In genomic region chr12:75739916-75740315, GRCh38 we compare ENCODE assay signal across 15 cellular contexts.
DNase-seq lines count a peak whose midpoint lies in the region; ATAC-seq and TF ChIP-seq lines count a peak whose summit lies in the region.
"Had no signal": no experiment of that assay in that cellular context is flagged by ENCODE, and none has a peak within 500 bp of the region (broad histone marks: within the 10 kb centered on the region; RNA-seq: fewer than 3 reads in every experiment).

No MANE protein-coding gene starts in this region.

- no TSS peak for BruUV-seq in mammary epithelial cell (replicated peaks; lab: Mats Ljungman, UMichigan)
- no TSS peak for BruUV-seq in Panc1 (replicated peaks; lab: Mats Ljungman, UMichigan)

- no peak overlapping the region for H3K4me3 Mint-ChIP-seq in GM23338
- H3K4me3 Mint-ChIP-seq in progenitor cell of endocrine pancreas (ENCODE audit: low read depth): no peak overlapping the region
- no peak overlapping the region for H3K4me3 Mint-ChIP-seq in endothelial cell (ENCODE audit: unreplicated experiment)
- H3K4me3 Mint-ChIP-seq in activated CD4-positive, alpha-beta memory T cell treated with anti-CD3 and anti-CD28 coated beads, Interleukin-2, amount 10 ng/mL, durations not matched to agents 7 days and 5 days: no peak overlapping the region
- H3K4me3 Mint-ChIP-seq: CD4-positive, alpha-beta T cell; IgD-negative memory B cell had no signal

- POLR2A ChIA-PET in Panc1 (lab: Charles Lee): no interaction called here
- POLR2A ChIA-PET in activated CD4-positive, alpha-beta memory T cell treated with anti-CD3 and anti-CD28 coated beads, Interleukin-2, amount 10 ng/mL, durations not matched to agents 7 days and 5 days (lab: Charles Lee): interaction anchor here (0.6 kb wide), 1 partner anchor 308 kb away, joined by 3 read pairs; no protein-coding TSS in a partner anchor

- H3K27me3 Mint-ChIP-seq in GM23338 (ENCODE audit: insufficient read depth, low read depth, poor library complexity) (peaks cover 8% of the 10 kb centered on the region), progenitor cell of endocrine pancreas (no peaks in the 10 kb centered on the region), endothelial cell (ENCODE audit: unreplicated experiment) (no peaks in the 10 kb centered on the region)
- H3K27me3 Mint-ChIP-seq in activated CD4-positive, alpha-beta memory T cell treated with anti-CD3 and anti-CD28 coated beads, Interleukin-2, amount 10 ng/mL, durations not matched to agents 7 days and 5 days: peaks cover 14% of the 10 kb centered on the region

- H3K79me2 ChIP-seq in mammary epithelial cell (ENCODE audit: insufficient read depth, low read length) (no peaks in the 10 kb centered on the region), GM23338 (replicated peaks; ENCODE audit: insufficient read depth) (no peaks in the 10 kb centered on the region)

- intact Hi-C loops in mammary epithelial cell (cut with micrococcal nuclease): no loop called here
- intact Hi-C loops in breast epithelium (cut with DNase I; ENCODE audit: low total_unique reads): no loop called here
- intact Hi-C loops in Panc1 (cut with micrococcal nuclease; ENCODE audit: unreplicated experiment): no loop called here

- TF ChIP-seq CTCF in mammary epithelial cell (conservative IDR thresholded peaks at IDR 0.05 in 1 of 2, IDR thresholded peaks at IDR 0.05 in 1 of 2; ENCODE audit: extremely low read depth in 1 of 2, insufficient read depth in 1 of 2, low read depth in 1 of 2, low read length in 2 of 2) (no peak), breast epithelium (IDR thresholded peaks at IDR 0.05) (no peak), GM23338 (conservative IDR thresholded peaks at IDR 0.05; ENCODE audit: low read depth in 2 of 2) (no peak), Panc1 (IDR thresholded peaks at IDR 0.05) (no peak), progenitor cell of endocrine pancreas (IDR thresholded peaks at IDR 0.05; ENCODE audit: unreplicated experiment) (no peak), endothelial cell (IDR thresholded peaks at IDR 0.05; ENCODE audit: unreplicated experiment) (no peak)

- ATAC-seq in GM23338: no peak
- ATAC-seq in Panc1: no peak

- no peaks in the 10 kb centered on the region for H3F3A ChIP-seq in GM23338 (replicated peaks; ENCODE audit: low read depth)

- H3K27ac ChIP-seq in mammary epithelial cell (ENCODE audit: insufficient read depth, low read depth, low read length) (no peak overlapping the region), breast epithelium (no peak overlapping the region), GM23338 (ENCODE audit: low read depth) (no peak overlapping the region), Panc1 (ENCODE audit: low read length) (peak overlapping the region; percentile 66)

- H3K27ac Mint-ChIP-seq in GM23338 (peak overlapping the region; percentile 2; the same call in 1 of the 2 replicates), progenitor cell of endocrine pancreas (peak overlapping the region; percentile 22), endothelial cell (ENCODE audit: unreplicated experiment) (no peak overlapping the region)
- H3K27ac Mint-ChIP-seq in activated CD4-positive, alpha-beta memory T cell treated with anti-CD3 and anti-CD28 coated beads, Interleukin-2, amount 10 ng/mL, durations not matched to agents 7 days and 5 days: no peak overlapping the region
- H3K27ac Mint-ChIP-seq: CD4-positive, alpha-beta T cell; IgD-negative memory B cell had no signal

- H3K4me3 ChIP-seq in mammary epithelial cell (replicated peaks in 1 of 3; ENCODE audit: insufficient read depth in 1 of 3, low read depth in 2 of 3, low read length in 3 of 3) (no peak overlapping the region), breast epithelium (no peak overlapping the region), GM23338 (no peak overlapping the region), Panc1 (ENCODE audit: low read depth in 2 of 2, low read length in 2 of 2) (no peak overlapping the region)

- H3K9me3 Mint-ChIP-seq in GM23338: no peaks in the 10 kb centered on the region
- H3K9me3 Mint-ChIP-seq in progenitor cell of endocrine pancreas (ENCODE audit: low read depth): peaks cover 11% of the 10 kb centered on the region
- no peaks in the 10 kb centered on the region for H3K9me3 Mint-ChIP-seq in endothelial cell (ENCODE audit: unreplicated experiment)
- H3K9me3 Mint-ChIP-seq in activated CD4-positive, alpha-beta memory T cell treated with anti-CD3 and anti-CD28 coated beads, Interleukin-2, amount 10 ng/mL, durations not matched to agents 7 days and 5 days: peaks cover 5% of the 10 kb centered on the region
- H3K9me3 Mint-ChIP-seq: CD4-positive, alpha-beta T cell; IgD-negative memory B cell had no signal

- H3K9me3 ChIP-seq in mammary epithelial cell (replicated peaks; ENCODE audit: insufficient read depth, low read length) (no peaks in the 10 kb centered on the region), breast epithelium (no peaks in the 10 kb centered on the region), Panc1 (ENCODE audit: control insufficient read depth, insufficient read depth, low read depth, low read length) (peaks cover 23% of the 10 kb centered on the region; the same call in 1 of the 2 replicates)
- H3K9me3 ChIP-seq: BE2C, Caco-2 had no signal

- no peaks in the 10 kb centered on the region for H3K36me3 ChIP-seq in mammary epithelial cell (ENCODE audit: insufficient read depth, low read length)
- no peaks in the 10 kb centered on the region for H3K36me3 ChIP-seq in breast epithelium
- no peaks in the 10 kb centered on the region for H3K36me3 ChIP-seq in GM23338 (ENCODE audit: insufficient read depth)
- no peaks in the 10 kb centered on the region for H3K36me3 ChIP-seq in Panc1 (ENCODE audit: control insufficient read depth, insufficient read depth, low read length)
- H3K36me3 ChIP-seq: BE2C had no signal

- dilution Hi-C loops in mammary epithelial cell (cut with HindIII; ENCODE audit: low sequenced_read_pairs): no loop called here

- H3K4me1 ChIP-seq in mammary epithelial cell (ENCODE audit: insufficient read depth, low read length) (peaks cover 28% of the 10 kb centered on the region), breast epithelium (no peaks in the 10 kb centered on the region), GM23338 (ENCODE audit: insufficient read depth) (peaks cover 7% of the 10 kb centered on the region; the same call in 1 of the 2 replicates), Panc1 (ENCODE audit: control insufficient read depth, insufficient read depth, low read length) (peaks cover 6% of the 10 kb centered on the region)
- H3K4me1 ChIP-seq: BE2C had no signal

- TF ChIP-seq POLR2A in breast epithelium (IDR thresholded peaks at IDR 0.05): no peak

- WGBS in mammary epithelial cell (ENCODE audit: low coverage, missing lambda C conversion rate): 8% methylated on average over 1 of the region's 1 CpG

- H3K9me2 ChIP-seq in GM23338 (ENCODE audit: insufficient read depth): no peaks in the 10 kb centered on the region; the same call in 1 of the 2 replicates

- H2AFZ ChIP-seq in mammary epithelial cell (ENCODE audit: low read depth, low read length) (peak overlapping the region; percentile 41), GM23338 (no peak overlapping the region)

- H3K9ac ChIP-seq in mammary epithelial cell (ENCODE audit: insufficient read depth, low read length): no peak overlapping the region

- DNase-seq in mammary epithelial cell (no peak), breast epithelium (ENCODE audit: low spot score in 2 of 2) (no peak), GM23338 (ENCODE audit: low spot score) (no peak), Panc1 (ENCODE audit: low read depth, low spot score) (no peak), progenitor cell of endocrine pancreas (ENCODE audit: low spot score, unreplicated experiment) (no peak), NCI-H2029 (lab: John Stamatoyannopoulos, UW) (no peak), endothelial cell (ENCODE audit: low spot score) (no peak)
- DNase-seq in activated CD4-positive, alpha-beta memory T cell treated with anti-CD3 and anti-CD28 coated beads, Interleukin-2, amount 10 ng/mL, durations not matched to agents 7 days and 5 days: no peak
- DNase-seq: ACHN; BE2C; C1 segment of cervical spinal cord; Caco-2; CD4-positive, alpha-beta T cell; HCEC 1CT had no signal

- H3K27me3 ChIP-seq in mammary epithelial cell (ENCODE audit: insufficient read depth, low read length) (no peaks in the 10 kb centered on the region), breast epithelium (no peaks in the 10 kb centered on the region), GM23338 (ENCODE audit: insufficient read depth) (no peaks in the 10 kb centered on the region), Panc1 (ENCODE audit: control insufficient read depth, insufficient read depth, low read length) (no peaks in the 10 kb centered on the region)
- H3K27me3 ChIP-seq: BE2C had no signal

- in situ Hi-C loops in mammary epithelial cell (cut with MboI; ENCODE audit: low sequenced_read_pairs in 2 of 2): no loop called here
- in situ Hi-C loops in Panc1 (cut with HindIII; ENCODE audit: low pct_unique_long_range_greater_than_20kb, low sequenced_read_pairs): no loop called here

- CTCF ChIA-PET in mammary epithelial cell (lab: Charles Lee; ENCODE audit: low non-redundant PET) (interaction anchor here (0.7 kb wide), 1 partner anchor 83 kb away, joined by 4 read pairs; no protein-coding TSS in a partner anchor), Panc1 (lab: Charles Lee) (interaction anchor here (0.6 kb wide), 1 partner anchor 230 kb away, joined by 3 read pairs; no protein-coding TSS in a partner anchor)
- CTCF ChIA-PET in activated CD4-positive, alpha-beta memory T cell treated with anti-CD3 and anti-CD28 coated beads, Interleukin-2, amount 10 ng/mL, durations not matched to agents 7 days and 5 days (lab: Charles Lee): no interaction called here

- H3K4me2 ChIP-seq in mammary epithelial cell (ENCODE audit: insufficient read depth, low read depth, low read length) (no peak overlapping the region), GM23338 (no peak overlapping the region)

- no peaks in the 10 kb centered on the region; the same call in 2 of the 3 replicates for H3K36me3 Mint-ChIP-seq in GM23338 (ENCODE audit: low read depth)
- H3K36me3 Mint-ChIP-seq in progenitor cell of endocrine pancreas (ENCODE audit: insufficient read depth): no peaks in the 10 kb centered on the region
- H3K36me3 Mint-ChIP-seq in endothelial cell (ENCODE audit: low read depth, unreplicated experiment): no peaks in the 10 kb centered on the region
- no peaks in the 10 kb centered on the region for H3K36me3 Mint-ChIP-seq in activated CD4-positive, alpha-beta memory T cell treated with anti-CD3 and anti-CD28 coated beads, Interleukin-2, amount 10 ng/mL, durations not matched to agents 7 days and 5 days (ENCODE audit: low read depth)
- H3K36me3 Mint-ChIP-seq: IgD-negative memory B cell had no signal

- peaks cover 6% of the 10 kb centered on the region for H3K4me1 Mint-ChIP-seq in GM23338
- H3K4me1 Mint-ChIP-seq in progenitor cell of endocrine pancreas (ENCODE audit: low read depth): peaks cover 12% of the 10 kb centered on the region
- H3K4me1 Mint-ChIP-seq in endothelial cell (ENCODE audit: unreplicated experiment): peaks cover 3% of the 10 kb centered on the region
- peaks cover 7% of the 10 kb centered on the region for H3K4me1 Mint-ChIP-seq in activated CD4-positive, alpha-beta memory T cell treated with anti-CD3 and anti-CD28 coated beads, Interleukin-2, amount 10 ng/mL, durations not matched to agents 7 days and 5 days
- H3K4me1 Mint-ChIP-seq: IgD-negative memory B cell had no signal

- H4K20me1 ChIP-seq in mammary epithelial cell (ENCODE audit: insufficient read depth, low read length) (no peaks in the 10 kb centered on the region), GM23338 (replicated peaks; ENCODE audit: insufficient read depth) (no peaks in the 10 kb centered on the region)

Comparison
In these comparisons a context has a peak if more than half of its experiments do, and no peak if none do; other contexts are left out.
1. H3K27ac Mint-ChIP-seq: peak in GM23338 (single experiment) and progenitor cell of endocrine pancreas (single experiment); none in endothelial cell (single experiment) and activated CD4-positive, alpha-beta memory T cell treated with anti-CD3 and anti-CD28 coated beads, Interleukin-2, amount 10 ng/mL, durations not matched to agents 7 days and 5 days (single experiment).